Comparison of ENCODE assay signal across 16 cellular contexts in the genomic region with DNA sequence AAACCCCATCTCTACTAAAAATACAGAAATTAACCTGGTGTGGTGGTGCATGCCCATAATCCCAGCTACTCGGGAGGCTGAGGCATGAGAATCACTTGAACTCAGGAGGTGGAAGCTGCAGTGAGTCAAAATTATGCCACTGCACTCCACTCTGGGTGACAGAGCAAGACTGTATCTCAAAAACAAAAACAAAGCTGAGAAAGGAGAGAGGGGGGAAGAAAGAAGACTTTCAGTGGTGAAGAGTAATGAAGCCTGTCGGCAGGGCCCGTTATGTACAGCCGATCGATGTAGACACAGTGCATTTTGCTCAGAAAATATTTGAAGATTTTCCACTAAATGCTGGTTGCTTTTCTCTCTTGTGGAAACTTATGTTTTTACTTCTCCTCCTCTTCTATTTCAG. TPM values are rescaled to one million over a fixed set of nuclear protein-coding genes. Genes with fewer than 3 reads are reported as not detected.
DNase-seq lines count a peak whose midpoint lies in the region; ATAC-seq, FAIRE-seq and TF ChIP-seq lines count a peak whose summit lies in the region.
"Had no signal": no experiment of that assay in that cellular context is flagged by ENCODE, and none has a peak within 500 bp of the region (broad histone marks: within the 10 kb centered on the region; RNA-seq: fewer than 3 reads in every experiment).

No MANE protein-coding gene starts in this region.

- ATAC-seq in GM19452 (IDR thresholded peaks at IDR 0.05; ENCODE audit: unreplicated experiment) (peak; percentile 77), HG02678 (IDR thresholded peaks at IDR 0.05; ENCODE audit: unreplicated experiment) (peak; percentile 87), HG03558 (IDR thresholded peaks at IDR 0.05; ENCODE audit: extremely low read depth, unreplicated experiment) (peak; percentile 59)

- DNase-seq in GM12891 (ENCODE audit: insufficient read length, low spot score) (no peak), brain microvascular endothelial cell (no peak), SK-N-DZ (ENCODE audit: low spot score) (no peak), LoVo (ENCODE audit: low spot score) (no peak), NCI-H748 (lab: John Stamatoyannopoulos, UW; ENCODE audit: unreplicated experiment) (no peak)
- DNase-seq: activated T-cell treated with anti-CD3 and anti-CD28 coated beads, Interleukin-2, amount 50 U/mL, for 4 hours; DMS79; KBM-7; NCI-H146; NCI-H69; uterus had no signal

- no peak overlapping the region for H3K4me3 ChIP-seq in brain microvascular endothelial cell (ENCODE audit: low read depth, low read length)
- H3K4me3 ChIP-seq: uterus had no signal

- FAIRE-seq in GM12891 (lab: Jason Lieb, UNC), result peak; percentile 69
- FAIRE-seq: endothelial cell of umbilical vein, H1 had no signal

- no peak for TF ChIP-seq POLR2A in GM12891 (IDR thresholded peaks at IDR 0.05; ENCODE audit: low read depth, low read length)

- no peaks in the 10 kb centered on the region for H3K27me3 ChIP-seq in brain microvascular endothelial cell (replicated peaks)
- H3K27me3 ChIP-seq: uterus had no signal

- no peaks in the 10 kb centered on the region for H3K36me3 ChIP-seq in brain microvascular endothelial cell (replicated peaks)
- H3K36me3 ChIP-seq: uterus had no signal

- in situ Hi-C loops in brain microvascular endothelial cell (cut with HindIII; ENCODE audit: low pct_ligation_motif_present, low sequenced_read_pairs), result no loop called here

- no peak overlapping the region for H3K27ac ChIP-seq in brain microvascular endothelial cell
- H3K27ac ChIP-seq: uterus had no signal

- no peak for TF ChIP-seq CTCF in brain microvascular endothelial cell (IDR thresholded peaks at IDR 0.05; ENCODE audit: low read depth, low read length, missing control alignments)

TF ChIP-seq in GM12891, 5 proteins besides CTCF, POLR2A, EP300 and RAD21:
- TF ChIP-seq PAX5 (IDR thresholded peaks at IDR 0.05; ENCODE audit: insufficient read depth, low read length, severe bottlenecking), result no peak
- TF ChIP-seq SPI1 (IDR thresholded peaks at IDR 0.05; ENCODE audit: low read depth, low read length), result no peak
- no peak for TF ChIP-seq POU2F2 (IDR thresholded peaks at IDR 0.05; ENCODE audit: low read depth, low read length)

RNA-seq across cellular contexts. Expression of a gene that starts 13.8 kb away (rescaled TPM):
- 15.4 TPM for polyA plus RNA-seq in GM12891 (2012; ENCODE audit: low read depth, missing spikeins)
- polyA plus RNA-seq in SK-N-DZ (2014; cell fraction: cytosol; rRNA removed), result 38.4 and 41.3 TPM in 2 replicates
- 24.7 and 41.8 TPM in 2 replicates for polyA plus RNA-seq in SK-N-DZ (2014; cell fraction: nucleus; rRNA removed)
